21 cellular contexts compared by ENCODE assay signal in the genomic region with DNA sequence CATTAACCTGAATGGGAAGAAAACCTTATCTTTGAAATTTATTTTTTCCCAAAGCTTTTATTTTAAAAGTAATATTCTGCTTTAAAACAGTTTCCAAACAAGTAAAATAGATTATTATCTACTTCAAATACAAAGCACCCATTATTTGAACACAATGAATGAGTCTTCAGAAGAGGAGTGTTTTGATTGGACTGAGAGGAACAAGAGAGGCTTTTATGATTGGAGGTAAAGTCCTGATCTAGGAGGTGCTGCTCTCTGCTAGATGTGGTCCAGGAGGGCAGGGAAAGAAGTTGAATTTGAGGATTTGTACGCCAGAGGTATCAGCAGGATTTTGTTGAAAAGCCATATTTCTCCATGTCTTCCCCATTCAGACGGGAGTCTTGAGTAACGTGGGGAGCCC.
DNase-seq lines count a peak whose midpoint lies in the region; ATAC-seq, FAIRE-seq and TF ChIP-seq lines count a peak whose summit lies in the region.
"Had no signal": no experiment of that assay in that cellular context is flagged by ENCODE, and none has a peak within 500 bp of the region (broad histone marks: within the 10 kb centered on the region; RNA-seq: fewer than 3 reads in every experiment).

No MANE protein-coding gene starts in this region.

- no peak for ATAC-seq in foreskin keratinocyte
- ATAC-seq: A549 had no signal

- DNase-seq in Ammon's horn (ENCODE audit: low spot score) (peak; percentile 37), frontal cortex (ENCODE audit: low spot score in 2 of 2) (no peak), putamen (ENCODE audit: low spot score) (peak; percentile 46), foreskin keratinocyte (no peak), SKM-1 treated with dmso at 0.1 percent for 144 hours (lab: John Stamatoyannopoulos, UW; ENCODE audit: unreplicated experiment) (no peak)
- DNase-seq in activated T-helper 1 cell treated with anti-CD3 and anti-CD28 coated beads, Interleukin-12 subunit alpha, Interleukin-12 subunit beta, Interleukin-2, Interleukin-4 antibody, amounts not matched to agents 30 ng/mL and 10 ng/mL and 1 ng/mL, durations not matched to agents 14 hours and 24 hours and 36 hours (ENCODE audit: low spot score): no peak
- no peak for DNase-seq in CD8-positive, alpha-beta memory T cell
- DNase-seq: AML-193; Caco-2; CD4-positive, alpha-beta memory T cell; GM23248 had no signal

- peak; percentile 79 for FAIRE-seq in frontal cortex (lab: Jason Lieb, UNC)
- FAIRE-seq: A549, G401.6, GM12891, GM19239 had no signal

- H3K4me3 Mint-ChIP-seq in activated T-helper 1 cell treated with anti-CD3 and anti-CD28 coated beads, Interleukin-12 subunit alpha, Interleukin-12 subunit beta, Interleukin-2, Interleukin-4 antibody, amounts not matched to agents 30 ng/mL and 10 ng/mL and 1 ng/mL, durations not matched to agents 14 hours and 24 hours and 36 hours: no peak overlapping the region
- H3K4me3 Mint-ChIP-seq in CD8-positive, alpha-beta memory T cell: no peak overlapping the region
- H3K4me3 Mint-ChIP-seq: CD14-positive monocyte; CD4-positive, alpha-beta memory T cell had no signal

- no peaks in the 10 kb centered on the region for H3K36me3 Mint-ChIP-seq in activated T-helper 1 cell treated with anti-CD3 and anti-CD28 coated beads, Interleukin-12 subunit alpha, Interleukin-12 subunit beta, Interleukin-2, Interleukin-4 antibody, amounts not matched to agents 30 ng/mL and 10 ng/mL and 1 ng/mL, durations not matched to agents 14 hours and 24 hours and 36 hours (ENCODE audit: low read depth)
- H3K36me3 Mint-ChIP-seq in CD8-positive, alpha-beta memory T cell: no peaks in the 10 kb centered on the region
- H3K36me3 Mint-ChIP-seq: CD14-positive monocyte; CD4-positive, alpha-beta memory T cell had no signal

- POLR2A ChIA-PET in CD8-positive, alpha-beta memory T cell (lab: Charles Lee): no interaction called here

- TF ChIP-seq CTCF in foreskin keratinocyte (conservative IDR thresholded peaks at IDR 0.05): no peak

- CTCF ChIA-PET in CD8-positive, alpha-beta memory T cell (lab: Charles Lee): no interaction called here

- no peak overlapping the region for H3K27ac Mint-ChIP-seq in activated T-helper 1 cell treated with anti-CD3 and anti-CD28 coated beads, Interleukin-12 subunit alpha, Interleukin-12 subunit beta, Interleukin-2, Interleukin-4 antibody, amounts not matched to agents 30 ng/mL and 10 ng/mL and 1 ng/mL, durations not matched to agents 14 hours and 24 hours and 36 hours
- H3K27ac Mint-ChIP-seq in CD8-positive, alpha-beta memory T cell: peak overlapping the region in 1 of 8 donors; percentile 46
- H3K27ac Mint-ChIP-seq: CD14-positive monocyte; CD4-positive, alpha-beta memory T cell had no signal

- no peaks in the 10 kb centered on the region for H3K27me3 ChIP-seq in layer of hippocampus (ENCODE audit: control insufficient read depth, insufficient read depth, low read length)
- peaks cover 2% of the 10 kb centered on the region for H3K27me3 ChIP-seq in foreskin keratinocyte
- no peaks in the 10 kb centered on the region for H3K27me3 ChIP-seq in CD8-positive, alpha-beta memory T cell (ENCODE audit: insufficient read depth, low read length, poor library complexity, severe bottlenecking)
- H3K27me3 ChIP-seq: BLaER1 had no signal

- H3K9me3 ChIP-seq in CD8-positive, alpha-beta memory T cell (ENCODE audit: low read length): no peaks in the 10 kb centered on the region
- H3K9me3 ChIP-seq: A549, BLaER1, Caco-2, HAP-1 had no signal

- H3K27ac ChIP-seq in layer of hippocampus (ENCODE audit: low read depth, low read length) (peak overlapping the region; percentile 66), foreskin keratinocyte (no peak overlapping the region)
- no peak overlapping the region for H3K27ac ChIP-seq in CD8-positive, alpha-beta memory T cell (ENCODE audit: low read depth, low read length)
- H3K27ac ChIP-seq: 22Rv1, A549, BLaER1, GM23248, HL-60 had no signal

- H3K4me1 ChIP-seq in foreskin keratinocyte: no peaks in the 10 kb centered on the region
- no peaks in the 10 kb centered on the region for H3K4me1 ChIP-seq in CD8-positive, alpha-beta memory T cell (ENCODE audit: insufficient read depth, low read length)
- H3K4me1 ChIP-seq: A549, BLaER1, Caco-2, HAP-1 had no signal

- intact Hi-C loops in activated T-helper 1 cell treated with anti-CD3 and anti-CD28 coated beads, Interleukin-12 subunit alpha, Interleukin-12 subunit beta, Interleukin-2, Interleukin-4 antibody, amounts not matched to agents 30 ng/mL and 10 ng/mL and 1 ng/mL, durations not matched to agents 14 hours and 24 hours and 36 hours (cut with micrococcal nuclease): no loop called here

- H3K27me3 Mint-ChIP-seq in activated T-helper 1 cell treated with anti-CD3 and anti-CD28 coated beads, Interleukin-12 subunit alpha, Interleukin-12 subunit beta, Interleukin-2, Interleukin-4 antibody, amounts not matched to agents 30 ng/mL and 10 ng/mL and 1 ng/mL, durations not matched to agents 14 hours and 24 hours and 36 hours (ENCODE audit: insufficient read depth): no peaks in the 10 kb centered on the region
- H3K27me3 Mint-ChIP-seq in CD8-positive, alpha-beta memory T cell: no peaks in the 10 kb centered on the region
- H3K27me3 Mint-ChIP-seq: CD4-positive, alpha-beta memory T cell had no signal

- no peak overlapping the region for H3K4me3 ChIP-seq in CD8-positive, alpha-beta memory T cell (ENCODE audit: low read length)
- H3K4me3 ChIP-seq: A549, BLaER1, GM23248, HAP-1 had no signal

- H3K4me1 Mint-ChIP-seq in activated T-helper 1 cell treated with anti-CD3 and anti-CD28 coated beads, Interleukin-12 subunit alpha, Interleukin-12 subunit beta, Interleukin-2, Interleukin-4 antibody, amounts not matched to agents 30 ng/mL and 10 ng/mL and 1 ng/mL, durations not matched to agents 14 hours and 24 hours and 36 hours (ENCODE audit: low read depth): no peaks in the 10 kb centered on the region
- no peaks in the 10 kb centered on the region for H3K4me1 Mint-ChIP-seq in CD8-positive, alpha-beta memory T cell
- H3K4me1 Mint-ChIP-seq: CD14-positive monocyte; CD4-positive, alpha-beta memory T cell had no signal

- no peaks in the 10 kb centered on the region for H3K9me3 Mint-ChIP-seq in activated T-helper 1 cell treated with anti-CD3 and anti-CD28 coated beads, Interleukin-12 subunit alpha, Interleukin-12 subunit beta, Interleukin-2, Interleukin-4 antibody, amounts not matched to agents 30 ng/mL and 10 ng/mL and 1 ng/mL, durations not matched to agents 14 hours and 24 hours and 36 hours
- peaks cover 0 to 21% (median 2%) of the 10 kb centered on the region in 5 donors for H3K9me3 Mint-ChIP-seq in CD8-positive, alpha-beta memory T cell

- H3K36me3 ChIP-seq in CD8-positive, alpha-beta memory T cell (ENCODE audit: insufficient read depth, low read length): no peaks in the 10 kb centered on the region
- H3K36me3 ChIP-seq: BLaER1, HAP-1 had no signal

Comparison
In these comparisons a context has a peak if more than half of its experiments do, and no peak if none do; other contexts are left out.
1. DNase-seq: peak in Ammon's horn (single experiment) and putamen (single experiment); none in frontal cortex (0 of 2), activated T-helper 1 cell treated with anti-CD3 and anti-CD28 coated beads, Interleukin-12 subunit alpha, Interleukin-12 subunit beta, Interleukin-2, Interleukin-4 antibody, amounts not matched to agents 30 ng/mL and 10 ng/mL and 1 ng/mL, durations not matched to agents 14 hours and 24 hours and 36 hours (single experiment), foreskin keratinocyte (0 of 2), SKM-1 treated with dmso at 0.1 percent for 144 hours (single experiment) and CD8-positive, alpha-beta memory T cell (0 of 5).